In the genomic region with DNA sequence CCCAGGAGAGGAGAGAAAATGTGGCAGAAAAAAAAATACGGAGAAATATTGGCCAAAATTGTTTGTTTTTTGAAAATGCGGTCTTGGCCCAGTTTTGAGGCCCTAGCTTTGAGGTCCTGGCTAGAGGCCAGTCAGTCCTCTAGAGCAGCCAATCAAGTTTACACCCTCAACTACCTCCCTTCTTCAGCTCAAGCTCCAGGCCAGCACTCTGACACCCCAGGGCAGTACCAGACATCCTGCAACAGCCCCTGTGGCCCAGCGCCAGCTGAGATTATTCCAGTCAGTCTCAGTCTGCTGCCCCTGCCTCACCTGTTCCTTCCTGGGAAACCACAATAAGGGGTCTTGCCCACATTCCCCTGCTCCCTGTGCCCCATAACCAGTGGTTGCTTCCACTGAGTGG, we compare ENCODE assay signal across 1 cellular context.
TF ChIP-seq lines count a peak whose summit lies in the region.

No MANE protein-coding gene starts in this region.

TF ChIP-seq in GM23338, 12 proteins besides CTCF, POLR2A, EP300 and RAD21 (continued from another document):
- TF ChIP-seq, protein P1, sequence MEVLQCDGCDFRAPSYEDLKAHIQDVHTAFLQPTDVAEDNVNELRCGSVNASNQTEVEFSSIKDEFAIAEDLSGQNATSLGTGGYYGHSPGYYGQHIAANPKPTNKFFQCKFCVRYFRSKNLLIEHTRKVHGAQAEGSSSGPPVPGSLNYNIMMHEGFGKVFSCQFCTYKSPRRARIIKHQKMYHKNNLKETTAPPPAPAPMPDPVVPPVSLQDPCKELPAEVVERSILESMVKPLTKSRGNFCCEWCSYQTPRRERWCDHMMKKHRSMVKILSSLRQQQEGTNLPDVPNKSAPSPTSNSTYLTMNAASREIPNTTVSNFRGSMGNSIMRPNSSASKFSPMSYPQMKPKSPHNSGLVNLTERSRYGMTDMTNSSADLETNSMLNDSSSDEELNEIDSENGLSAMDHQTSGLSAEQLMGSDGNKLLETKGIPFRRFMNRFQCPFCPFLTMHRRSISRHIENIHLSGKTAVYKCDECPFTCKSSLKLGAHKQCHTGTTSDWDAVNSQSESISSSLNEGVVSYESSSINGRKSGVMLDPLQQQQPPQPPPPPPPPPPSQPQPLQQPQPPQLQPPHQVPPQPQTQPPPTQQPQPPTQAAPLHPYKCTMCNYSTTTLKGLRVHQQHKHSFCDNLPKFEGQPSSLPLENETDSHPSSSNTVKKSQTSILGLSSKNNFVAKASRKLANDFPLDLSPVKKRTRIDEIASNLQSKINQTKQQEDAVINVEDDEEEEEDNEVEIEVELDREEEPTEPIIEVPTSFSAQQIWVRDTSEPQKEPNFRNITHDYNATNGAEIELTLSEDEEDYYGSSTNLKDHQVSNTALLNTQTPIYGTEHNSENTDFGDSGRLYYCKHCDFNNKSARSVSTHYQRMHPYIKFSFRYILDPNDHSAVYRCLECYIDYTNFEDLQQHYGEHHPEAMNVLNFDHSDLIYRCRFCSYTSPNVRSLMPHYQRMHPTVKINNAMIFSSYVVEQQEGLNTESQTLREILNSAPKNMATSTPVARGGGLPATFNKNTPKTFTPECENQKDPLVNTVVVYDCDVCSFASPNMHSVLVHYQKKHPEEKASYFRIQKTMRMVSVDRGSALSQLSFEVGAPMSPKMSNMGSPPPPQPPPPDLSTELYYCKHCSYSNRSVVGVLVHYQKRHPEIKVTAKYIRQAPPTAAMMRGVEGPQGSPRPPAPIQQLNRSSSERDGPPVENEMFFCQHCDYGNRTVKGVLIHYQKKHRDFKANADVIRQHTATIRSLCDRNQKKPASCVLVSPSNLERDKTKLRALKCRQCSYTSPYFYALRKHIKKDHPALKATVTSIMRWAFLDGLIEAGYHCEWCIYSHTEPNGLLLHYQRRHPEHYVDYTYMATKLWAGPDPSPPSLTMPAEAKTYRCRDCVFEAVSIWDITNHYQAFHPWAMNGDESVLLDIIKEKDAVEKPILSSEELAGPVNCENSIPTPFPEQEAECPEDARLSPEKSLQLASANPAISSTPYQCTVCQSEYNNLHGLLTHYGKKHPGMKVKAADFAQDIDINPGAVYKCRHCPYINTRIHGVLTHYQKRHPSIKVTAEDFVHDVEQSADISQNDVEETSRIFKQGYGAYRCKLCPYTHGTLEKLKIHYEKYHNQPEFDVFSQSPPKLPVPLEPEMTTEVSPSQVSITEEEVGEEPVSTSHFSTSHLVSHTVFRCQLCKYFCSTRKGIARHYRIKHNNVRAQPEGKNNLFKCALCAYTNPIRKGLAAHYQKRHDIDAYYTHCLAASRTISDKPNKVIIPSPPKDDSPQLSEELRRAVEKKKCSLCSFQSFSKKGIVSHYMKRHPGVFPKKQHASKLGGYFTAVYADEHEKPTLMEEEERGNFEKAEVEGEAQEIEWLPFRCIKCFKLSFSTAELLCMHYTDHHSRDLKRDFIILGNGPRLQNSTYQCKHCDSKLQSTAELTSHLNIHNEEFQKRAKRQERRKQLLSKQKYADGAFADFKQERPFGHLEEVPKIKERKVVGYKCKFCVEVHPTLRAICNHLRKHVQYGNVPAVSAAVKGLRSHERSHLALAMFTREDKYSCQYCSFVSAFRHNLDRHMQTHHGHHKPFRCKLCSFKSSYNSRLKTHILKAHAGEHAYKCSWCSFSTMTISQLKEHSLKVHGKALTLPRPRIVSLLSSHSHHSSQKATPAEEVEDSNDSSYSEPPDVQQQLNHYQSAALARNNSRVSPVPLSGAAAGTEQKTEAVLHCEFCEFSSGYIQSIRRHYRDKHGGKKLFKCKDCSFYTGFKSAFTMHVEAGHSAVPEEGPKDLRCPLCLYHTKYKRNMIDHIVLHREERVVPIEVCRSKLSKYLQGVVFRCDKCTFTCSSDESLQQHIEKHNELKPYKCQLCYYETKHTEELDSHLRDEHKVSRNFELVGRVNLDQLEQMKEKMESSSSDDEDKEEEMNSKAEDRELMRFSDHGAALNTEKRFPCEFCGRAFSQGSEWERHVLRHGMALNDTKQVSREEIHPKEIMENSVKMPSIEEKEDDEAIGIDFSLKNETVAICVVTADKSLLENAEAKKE (CRISPR knock-in tag; IDR thresholded peaks at IDR 0.05), result no peak
- TF ChIP-seq POLR2AphosphoS5 (IDR thresholded peaks at IDR 0.05; ENCODE audit: low read depth), result no peak
- TF ChIP-seq STAT1 (IDR thresholded peaks at IDR 0.05; ENCODE audit: unreplicated experiment), result no peak
